23 cellular contexts compared by ENCODE assay signal in genomic region chr22:30955153-30955552, GRCh38. TPM values are rescaled to one million over a fixed set of nuclear protein-coding genes. Genes with fewer than 3 reads are reported as not detected.
DNase-seq lines count a peak whose midpoint lies in the region; ATAC-seq and TF ChIP-seq lines count a peak whose summit lies in the region.
"Had no signal": no experiment of that assay in that cellular context is flagged by ENCODE, and none has a peak within 500 bp of the region (broad histone marks: within the 10 kb centered on the region; RNA-seq: fewer than 3 reads in every experiment).

No MANE protein-coding gene starts in this region.

- peaks cover 0 to 72% of the 10 kb centered on the region in 2 donors for H3K4me1 ChIP-seq in naive thymus-derived CD4-positive, alpha-beta T cell (ENCODE audit: control insufficient read depth in 2 of 2, insufficient read depth in 2 of 2, low read length in 2 of 2)
- H3K4me1 ChIP-seq: BLaER1, SJSA1 had no signal

- no peaks in the 10 kb centered on the region for H3K9me3 ChIP-seq in CD4-positive, alpha-beta T cell (ENCODE audit: control insufficient read depth, low read length)
- H3K9me3 ChIP-seq in naive thymus-derived CD4-positive, alpha-beta T cell (ENCODE audit: control insufficient read depth in 2 of 3, low read length in 3 of 3), result no peaks in the 10 kb centered on the region
- H3K9me3 ChIP-seq: BLaER1, SJSA1 had no signal

- H3K36me3 Mint-ChIP-seq in activated naive CD4-positive, alpha-beta T cell treated with anti-CD3 and anti-CD28 coated beads for 36 hours (ENCODE audit: low read depth), result peaks cover 18% of the 10 kb centered on the region
- peaks cover 33% of the 10 kb centered on the region for H3K36me3 Mint-ChIP-seq in CD4-positive, alpha-beta T cell (ENCODE audit: low read depth)
- H3K36me3 Mint-ChIP-seq in T-cell, result peaks cover 32% of the 10 kb centered on the region
- peaks cover 0 to 29% (median 20%) of the 10 kb centered on the region in 5 donors for H3K36me3 Mint-ChIP-seq in naive thymus-derived CD4-positive, alpha-beta T cell

- H3K9me3 Mint-ChIP-seq in activated naive CD4-positive, alpha-beta T cell treated with anti-CD3 and anti-CD28 coated beads for 36 hours, result no peaks in the 10 kb centered on the region
- no peaks in the 10 kb centered on the region for H3K9me3 Mint-ChIP-seq in CD4-positive, alpha-beta T cell
- no peaks in the 10 kb centered on the region for H3K9me3 Mint-ChIP-seq in T-cell
- H3K9me3 Mint-ChIP-seq in naive thymus-derived CD4-positive, alpha-beta T cell, result no peaks in the 10 kb centered on the region

- intact Hi-C loops in activated naive CD4-positive, alpha-beta T cell treated with anti-CD3 and anti-CD28 coated beads for 36 hours (cut with micrococcal nuclease), result no loop called here
- intact Hi-C loops in CD4-positive, alpha-beta T cell (cut with DNase I, micrococcal nuclease), result no loop called here
- intact Hi-C loops in naive thymus-derived CD4-positive, alpha-beta T cell (cut with micrococcal nuclease), result no loop called here

- ATAC-seq in CD4-positive, alpha-beta T cell (ENCODE audit: poor library complexity), result no peak
- peak in 3 of 4 experiments; percentile 66 to 69 (median 68) for ATAC-seq in T-cell (replicated peaks in 1 of 4)
- no peak for ATAC-seq in naive thymus-derived CD4-positive, alpha-beta T cell
- ATAC-seq: HCT116 had no signal

- peak overlapping the region; percentile 57 for H3K27ac Mint-ChIP-seq in activated naive CD4-positive, alpha-beta T cell treated with anti-CD3 and anti-CD28 coated beads for 36 hours
- peak overlapping the region; percentile 74 for H3K27ac Mint-ChIP-seq in CD4-positive, alpha-beta T cell
- H3K27ac Mint-ChIP-seq in T-cell, result peak overlapping the region; percentile 85 to 86
- peak overlapping the region; percentile 49 to 98 (median 90) for H3K27ac Mint-ChIP-seq in naive thymus-derived CD4-positive, alpha-beta T cell

- H3K4me3 ChIP-seq in naive thymus-derived CD4-positive, alpha-beta T cell (ENCODE audit: low read length), result no peak overlapping the region
- H3K4me3 ChIP-seq: BLaER1, SJSA1 had no signal

- H3K4me3 Mint-ChIP-seq in activated naive CD4-positive, alpha-beta T cell treated with anti-CD3 and anti-CD28 coated beads for 36 hours, result no peak overlapping the region
- peak overlapping the region; percentile 54 for H3K4me3 Mint-ChIP-seq in CD4-positive, alpha-beta T cell
- peak overlapping the region in 2 of 3 donors; percentile 28 to 80 for H3K4me3 Mint-ChIP-seq in T-cell
- peak overlapping the region in 9 of 10 donors; percentile 18 to 85 (median 74) for H3K4me3 Mint-ChIP-seq in naive thymus-derived CD4-positive, alpha-beta T cell

- peaks cover 0 to 2% (median 0%) of the 10 kb centered on the region in 3 experiments for H3K36me3 ChIP-seq in naive thymus-derived CD4-positive, alpha-beta T cell (ENCODE audit: control insufficient read depth in 2 of 3, insufficient read depth in 3 of 3, low read length in 3 of 3)

- CTCF ChIA-PET in activated naive CD4-positive, alpha-beta T cell treated with anti-CD3 and anti-CD28 coated beads for 36 hours (lab: Charles Lee), result interaction anchor here (0.7 kb wide), 1 partner anchor 27 kb away, joined by 3 read pairs; no protein-coding TSS in a partner anchor
- CTCF ChIA-PET in CD4-positive, alpha-beta T cell (lab: Charles Lee), result interaction anchor here (1.4 kb wide), 1 partner anchor 130 kb away, joined by 5 read pairs; no protein-coding TSS in a partner anchor
- CTCF ChIA-PET in T-cell (lab: Charles Lee), result interaction anchor here in 1 of 2 donors (1.0 kb wide), 1 partner anchor 9 kb away, joined by 4 read pairs; no protein-coding TSS in a partner anchor
- CTCF ChIA-PET in naive thymus-derived CD4-positive, alpha-beta T cell (lab: Charles Lee), result interaction anchor here (1.1 to 3.0 kb wide), 3 partner anchors 9 to 129 kb away, joined by 3 to 16 read pairs (median 3); no protein-coding TSS in a partner anchor

- H3K27me3 ChIP-seq in CD4-positive, alpha-beta T cell (ENCODE audit: control insufficient read depth, insufficient read depth, low read length), result no peaks in the 10 kb centered on the region
- no peaks in the 10 kb centered on the region for H3K27me3 ChIP-seq in naive thymus-derived CD4-positive, alpha-beta T cell (ENCODE audit: control insufficient read depth in 2 of 2, insufficient read depth in 2 of 2, low read length in 2 of 2)
- H3K27me3 ChIP-seq: BLaER1, SJSA1 had no signal

- H3K27me3 Mint-ChIP-seq in activated naive CD4-positive, alpha-beta T cell treated with anti-CD3 and anti-CD28 coated beads for 36 hours (ENCODE audit: low read depth), result no peaks in the 10 kb centered on the region
- no peaks in the 10 kb centered on the region for H3K27me3 Mint-ChIP-seq in CD4-positive, alpha-beta T cell
- H3K27me3 Mint-ChIP-seq in T-cell, result no peaks in the 10 kb centered on the region
- H3K27me3 Mint-ChIP-seq in naive thymus-derived CD4-positive, alpha-beta T cell, result no peaks in the 10 kb centered on the region

- DNase-seq in activated naive CD4-positive, alpha-beta T cell treated with anti-CD3 and anti-CD28 coated beads for 36 hours, result no peak
- DNase-seq in activated naive CD4-positive, alpha-beta T cell treated with anti-CD3 and anti-CD28 coated beads, Interleukin-2, amount 50 U/mL, for 16 hours, result no peak
- DNase-seq in CD4-positive, alpha-beta T cell, result no peak
- DNase-seq in T-cell (no peak), NCI-H1436 treated with DMSO at 0.1 percent for 48 hours (lab: John Stamatoyannopoulos, UW) (no peak), C1 segment of cervical spinal cord (lab: John Stamatoyannopoulos, UW) (no peak)
- peak in 6 of 9 donors; percentile 20 to 33 (median 26) for DNase-seq in naive thymus-derived CD4-positive, alpha-beta T cell
- DNase-seq: DMS153, DND-41, NCI-H1048, NCI-H1417 treated with DMSO at 0.1 percent for 48 hours, NCI-H187, NCI-H2081 treated with DMSO at 0.1 percent for 48 hours, NCI-H2171, NCI-H226, NCI-H510A, NCI-H69, Right ventricle myocardium superior, RPMI8226 had no signal

- POLR2A ChIA-PET in CD4-positive, alpha-beta T cell (lab: Charles Lee), result interaction anchor here (1.1 to 2.6 kb wide), 3 partner anchors 9 to 130 kb away, joined by 3 to 26 read pairs (median 4); partner anchors contain the start of genes MORC2 and TUG1
- POLR2A ChIA-PET in T-cell (lab: Charles Lee), result interaction anchor here in 1 of 2 donors (1.0 kb wide), 1 partner anchor 14 kb away, joined by 5 read pairs; the partner anchor contains the start of genes MORC2 and TUG1
- POLR2A ChIA-PET in naive thymus-derived CD4-positive, alpha-beta T cell (lab: Charles Lee), result interaction anchor here (0.8 to 4.8 kb wide), 11 partner anchors 9 to 324 kb away, joined by 3 to 66 read pairs (median 4); partner anchors contain the start of genes MORC2, SELENOM and TUG1

- no peak overlapping the region for H3K27ac ChIP-seq in CD4-positive, alpha-beta T cell (ENCODE audit: low read depth, low read length)
- peak overlapping the region; percentile 50 for H3K27ac ChIP-seq in naive thymus-derived CD4-positive, alpha-beta T cell (ENCODE audit: low read depth, low read length)
- H3K27ac ChIP-seq: BLaER1, HL-60, SJSA1 had no signal

- H3K4me1 Mint-ChIP-seq in activated naive CD4-positive, alpha-beta T cell treated with anti-CD3 and anti-CD28 coated beads for 36 hours (ENCODE audit: low read depth), result peaks cover 70% of the 10 kb centered on the region
- H3K4me1 Mint-ChIP-seq in CD4-positive, alpha-beta T cell (ENCODE audit: low read depth), result peaks cover 83% of the 10 kb centered on the region
- peaks cover 77 to 82% (median 79%) of the 10 kb centered on the region in 3 donors for H3K4me1 Mint-ChIP-seq in T-cell
- peaks cover 41 to 97% (median 91%) of the 10 kb centered on the region in 7 donors for H3K4me1 Mint-ChIP-seq in naive thymus-derived CD4-positive, alpha-beta T cell

- TF ChIP-seq CTCF in CD4-positive, alpha-beta T cell (IDR thresholded peaks at IDR 0.05), result no peak

RNA-seq across cellular contexts. Expression of gene MORC2, which starts 13.4 kb away (rescaled TPM):
- 10 to 100 TPM; 18.3 to 18.6 TPM for total RNA-seq in activated naive CD4-positive, alpha-beta T cell treated with anti-CD3 and anti-CD28 coated beads for 36 hours
- total RNA-seq in CD4-positive, alpha-beta T cell, result 10 to 100 TPM; 27.1 to 27.9 TPM
- 10 to 100 TPM; 33.6 to 49.1 (median 45.4) TPM for total RNA-seq in T-cell
- 10 to 100 TPM; 34.8 to 66.9 (median 46.5) TPM for total RNA-seq in naive thymus-derived CD4-positive, alpha-beta T cell
- 10 to 100 TPM; 12.8 to 25.6 TPM for polyA plus RNA-seq in naive thymus-derived CD4-positive, alpha-beta T cell

RNA-seq across cellular contexts. Expression of gene TUG1, which starts 13.9 kb away (rescaled TPM):
- total RNA-seq in activated naive CD4-positive, alpha-beta T cell treated with anti-CD3 and anti-CD28 coated beads for 36 hours, result 10 to 100 TPM; 42.3 to 44.0 TPM
- 10 to 100 TPM; 85.8 to 86.2 TPM for total RNA-seq in CD4-positive, alpha-beta T cell
- 100 to 1,000 TPM in 2 of 5 donors, 10 to 100 TPM in 3; 92.6 to 115 (median 94.8) TPM for total RNA-seq in T-cell
- 100 to 1,000 TPM in 3 of 5 experiments, 10 to 100 TPM in 2; 82.7 to 159 (median 113) TPM for total RNA-seq in naive thymus-derived CD4-positive, alpha-beta T cell
- polyA plus RNA-seq in naive thymus-derived CD4-positive, alpha-beta T cell, result 10 to 100 TPM; 24.0 to 33.3 TPM

Comparison
In these comparisons a context has a peak if more than half of its experiments do, and no peak if none do; other contexts are left out.
1. DNase-seq: peak in naive thymus-derived CD4-positive, alpha-beta T cell (6 of 9); none in activated naive CD4-positive, alpha-beta T cell treated with anti-CD3 and anti-CD28 coated beads for 36 hours (single experiment), activated naive CD4-positive, alpha-beta T cell treated with anti-CD3 and anti-CD28 coated beads, Interleukin-2, amount 50 U/mL, for 16 hours (single experiment), CD4-positive, alpha-beta T cell (0 of 10), T-cell (0 of 34), NCI-H1436 treated with DMSO at 0.1 percent for 48 hours (single experiment) and C1 segment of cervical spinal cord (0 of 14).
2. ATAC-seq: peak in T-cell (3 of 4); none in CD4-positive, alpha-beta T cell (single experiment) and naive thymus-derived CD4-positive, alpha-beta T cell (single experiment).
3. Peak in every context shown above with its lines, with median percentiles within 50 percentile points of each other: H3K27ac Mint-ChIP-seq.